In the genomic region with DNA sequence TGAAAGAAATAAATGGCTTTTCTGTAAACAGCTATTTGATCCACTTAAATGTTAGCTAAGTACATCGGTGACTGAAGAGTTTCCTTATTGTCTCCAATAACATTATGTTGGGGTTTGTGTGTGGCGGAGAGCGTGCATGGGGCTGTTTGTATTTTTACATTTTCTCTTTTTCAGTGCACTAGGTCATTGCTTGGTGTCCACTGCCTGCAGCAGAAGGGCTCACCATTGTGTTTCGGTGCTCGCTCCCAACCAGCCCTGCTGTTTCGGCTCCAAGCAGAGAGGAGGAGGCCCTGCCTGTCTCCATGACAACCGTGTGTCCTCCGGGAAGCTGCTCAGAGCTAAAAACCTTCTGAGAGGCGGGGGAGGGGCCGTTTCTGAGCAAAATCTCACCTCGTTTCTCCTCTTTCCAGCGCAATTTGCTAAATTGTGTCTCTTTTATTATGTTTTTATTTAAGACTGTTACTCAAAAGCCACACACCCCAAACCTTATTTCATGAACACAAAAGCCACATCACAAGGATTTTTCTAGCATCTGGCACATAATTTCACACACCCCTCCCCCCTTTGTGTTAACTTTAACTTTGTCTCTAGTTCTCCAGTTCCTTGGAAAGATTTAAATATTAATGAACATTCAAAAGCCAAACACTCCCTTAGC, we compare ENCODE assay signal across 8 cellular contexts.
A peak's percentile ranks its signal among the peaks of the same experiment; 100 is the strongest.
DNase-seq lines count a peak whose midpoint lies in the region; TF ChIP-seq lines count a peak whose summit lies in the region.

No MANE protein-coding gene starts in this region.

- no peak overlapping the region for H3K4me3 Mint-ChIP-seq in CD14-positive monocyte

- H3K4me3 ChIP-seq in cardiac fibroblast (replicated peaks in 1 of 2; ENCODE audit: low read depth in 2 of 2, low read length in 2 of 2), result peak overlapping the region in 1 of 2 donors; percentile 21

- H3K4me1 Mint-ChIP-seq in CD14-positive monocyte, result no peaks in the 10 kb centered on the region

- peak; percentile 99 for DNase-seq in DMS53 (lab: John Stamatoyannopoulos, UW)
- DNase-seq in NCI-H2107 treated with DMSO at 0.1 percent for 48 hours (lab: John Stamatoyannopoulos, UW; ENCODE audit: unreplicated experiment), result peak; percentile 68
- peak; percentile 62 to 67 for DNase-seq in cardiac fibroblast (ENCODE audit: low read depth in 2 of 2)
- peak; percentile 46 for DNase-seq in kidney tubule cell (ENCODE audit: low spot score)
- DNase-seq in activated gamma-delta T cell (lab: John Stamatoyannopoulos, UW), result no peak
- DNase-seq in KG1 (lab: John Stamatoyannopoulos, UW), result no peak
- no peak for DNase-seq in CD14-positive monocyte (ENCODE audit: low spot score)
- DNase-seq in NOMO-1 treated with DMSO at 0.1 percent for 48 hours (lab: John Stamatoyannopoulos, UW; ENCODE audit: unreplicated experiment), result no peak

- intact Hi-C loops in CD14-positive monocyte (cut with micrococcal nuclease), result no loop called here

- no peak for TF ChIP-seq CTCF in cardiac fibroblast (IDR thresholded peaks at IDR 0.05; ENCODE audit: low read depth, low read length)
- TF ChIP-seq CTCF in CD14-positive monocyte (IDR thresholded peaks at IDR 0.05), result no peak

- no peak overlapping the region for H3K27ac Mint-ChIP-seq in CD14-positive monocyte

- no peaks in the 10 kb centered on the region for H3K36me3 Mint-ChIP-seq in CD14-positive monocyte

- H3K27me3 Mint-ChIP-seq in CD14-positive monocyte (ENCODE audit: low read depth in 3 of 3), result peaks cover 0 to 4% (median 2%) of the 10 kb centered on the region in 3 donors

- H3K9me3 Mint-ChIP-seq in CD14-positive monocyte, result peaks cover 0 to 5% (median 1%) of the 10 kb centered on the region in 7 donors

Comparison
In these comparisons a context has a peak if more than half of its experiments do, and no peak if none do; other contexts are left out.
1. DNase-seq: peak in DMS53 (single experiment), NCI-H2107 treated with DMSO at 0.1 percent for 48 hours (single experiment), cardiac fibroblast (2 of 2) and kidney tubule cell (single experiment); none in activated gamma-delta T cell (single experiment), KG1 (single experiment), CD14-positive monocyte (single experiment) and NOMO-1 treated with DMSO at 0.1 percent for 48 hours (single experiment).